In the genomic region with DNA sequence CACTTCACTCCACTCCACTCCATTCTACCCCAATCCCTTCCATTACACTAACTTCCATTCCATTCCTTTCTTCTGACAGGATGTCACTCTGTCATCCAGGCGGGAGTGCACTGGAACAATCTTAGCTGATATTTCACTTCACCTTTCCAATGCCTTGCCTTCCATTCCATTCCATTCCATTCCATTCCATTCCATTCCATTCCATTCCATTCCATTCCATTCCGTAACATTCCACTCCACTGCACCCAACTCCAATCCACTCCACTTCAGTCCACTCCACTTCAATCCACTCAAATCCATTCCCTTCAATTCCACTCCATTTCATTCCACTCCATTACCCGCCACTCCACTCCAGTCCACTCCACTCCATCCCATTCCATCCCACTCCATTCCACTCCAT, we compare ENCODE assay signal across 15 cellular contexts.
A peak's percentile ranks its signal among the peaks of the same experiment; 100 is the strongest.
DNase-seq lines count a peak whose midpoint lies in the region; ATAC-seq and TF ChIP-seq lines count a peak whose summit lies in the region.
"Had no signal": no experiment of that assay in that cellular context is flagged by ENCODE, and none has a peak within 500 bp of the region (broad histone marks: within the 10 kb centered on the region; RNA-seq: fewer than 3 reads in every experiment).

No MANE protein-coding gene starts in this region.

- H3K4me3 ChIP-seq in fibroblast of the aortic adventitia (ENCODE audit: low read depth, low read length): no peak overlapping the region
- H3K4me3 ChIP-seq: Peyer's patch, psoas muscle, uterus had no signal

- no peak overlapping the region for H4K5ac ChIP-seq in H9 (ENCODE audit: insufficient read length, low read depth, low read length)

- no peaks in the 10 kb centered on the region for H3K4me1 ChIP-seq in H9 (ENCODE audit: insufficient read depth, low read length)
- H3K4me1 ChIP-seq: Peyer's patch, psoas muscle, uterus had no signal

- H3K27ac Mint-ChIP-seq in H9: no peak overlapping the region
- H3K27ac Mint-ChIP-seq in stimulated activated naive CD8-positive, alpha-beta T cell treated with anti-CD3 and anti-CD28 coated beads, Interleukin-15, amount 100 ng/mL, for 72 hours: no peak overlapping the region

- no peak overlapping the region for H2BK12ac ChIP-seq in H9 (ENCODE audit: insufficient read length, low read depth, low read length)

- H3K36me3 Mint-ChIP-seq in H9 (ENCODE audit: insufficient read depth in 1 of 3, low read depth in 3 of 3): peaks cover 0 to 3% (median 1%) of the 10 kb centered on the region in 3 experiments; a peak in 3 of 7 replicates

- no peak overlapping the region for H2BK5ac ChIP-seq in H9 (ENCODE audit: insufficient read length, low read length)

- peaks cover 2% of the 10 kb centered on the region for H3K9me3 ChIP-seq in H9 (ENCODE audit: control insufficient read depth, low read depth, low read length)
- H3K9me3 ChIP-seq: Peyer's patch, psoas muscle, uterus had no signal

- no peaks in the 10 kb centered on the region for H3K79me1 ChIP-seq in H9 (ENCODE audit: insufficient read depth, low read depth, low read length, poor library complexity, severe bottlenecking)

- peaks cover 4 to 7% of the 10 kb centered on the region in 2 experiments for H3K9me3 Mint-ChIP-seq in H9
- H3K9me3 Mint-ChIP-seq in stimulated activated naive CD8-positive, alpha-beta T cell treated with anti-CD3 and anti-CD28 coated beads, Interleukin-15, amount 100 ng/mL, for 72 hours: peaks cover 9 to 10% of the 10 kb centered on the region in 2 donors

- no peaks in the 10 kb centered on the region for H3K79me2 ChIP-seq in H9 (ENCODE audit: insufficient read depth, low read length)

- H3K4ac ChIP-seq in H9 (ENCODE audit: low read depth, low read length): no peak overlapping the region

- no peak overlapping the region for H3K9ac ChIP-seq in H9 (ENCODE audit: extremely low read depth, insufficient read length, low read length)

- no peaks in the 10 kb centered on the region for H3K27me3 ChIP-seq in H9 (ENCODE audit: insufficient read depth, low read length)
- H3K27me3 ChIP-seq: Peyer's patch, uterus had no signal

- no peak overlapping the region for H3K4me2 ChIP-seq in H9 (ENCODE audit: insufficient read depth, insufficient read length, low read length)

- 100% methylated on average over 1 of the region's 3 CpGs for WGBS in H9 (ENCODE audit: extremely low coverage, insufficient read length, low lambda C conversion rate)

- TF ChIP-seq CTCF in H9 (conservative IDR thresholded peaks at IDR 0.05) (no peak), fibroblast of the aortic adventitia (IDR thresholded peaks at IDR 0.05; ENCODE audit: insufficient read depth, low read length) (no peak)

- H3K27ac ChIP-seq in H9 (ENCODE audit: insufficient read length, low read depth, low read length): no peak overlapping the region
- H3K27ac ChIP-seq: Peyer's patch, psoas muscle, uterus had no signal

- no peak overlapping the region for H2BK20ac ChIP-seq in H9 (ENCODE audit: low read depth, low read length, poor library complexity, severe bottlenecking)

- no peak overlapping the region for H3K18ac ChIP-seq in H9 (ENCODE audit: insufficient read length, low read depth, low read length)

- no peaks in the 10 kb centered on the region for H3K23me2 ChIP-seq in H9 (ENCODE audit: insufficient read length, low read depth, low read length, poor library complexity, severe bottlenecking)

- no peak overlapping the region for H3K14ac ChIP-seq in H9 (ENCODE audit: insufficient read depth, low read length)

- H2AK5ac ChIP-seq in H9 (ENCODE audit: insufficient read length, low read length): no peak overlapping the region

- H2AFZ ChIP-seq in H9 (ENCODE audit: low read length): no peak overlapping the region

- no peak overlapping the region for H2BK15ac ChIP-seq in H9 (ENCODE audit: low read depth, low read length)

- H3K4me1 Mint-ChIP-seq in H9: no peaks in the 10 kb centered on the region
- no peaks in the 10 kb centered on the region for H3K4me1 Mint-ChIP-seq in stimulated activated naive CD8-positive, alpha-beta T cell treated with anti-CD3 and anti-CD28 coated beads, Interleukin-15, amount 100 ng/mL, for 72 hours

- H3T11ph ChIP-seq in H9 (ENCODE audit: low read length): no peak overlapping the region

- H3K56ac ChIP-seq in H9 (ENCODE audit: insufficient read length, low read depth, low read length): no peak overlapping the region

- no peak overlapping the region for H3K23ac ChIP-seq in H9 (ENCODE audit: insufficient read length, low read depth, low read length)

- DNase-seq in H9 (peak; percentile 42), SK-N-DZ (ENCODE audit: low spot score) (peak; percentile 87), fibroblast of the aortic adventitia (ENCODE audit: low read depth) (peak; percentile 83), pulmonary artery endothelial cell (ENCODE audit: low read depth, low spot score) (peak; percentile 96), NCI-H1694 treated with DMSO at 0.1 percent for 48 hours (lab: John Stamatoyannopoulos, UW) (no peak), epidermal melanocyte (ENCODE audit: insufficient read length, low spot score) (no peak), NCI-H128 (lab: John Stamatoyannopoulos, UW; ENCODE audit: unreplicated experiment) (no peak)
- no peak for DNase-seq in stimulated activated naive CD8-positive, alpha-beta T cell treated with anti-CD3 and anti-CD28 coated beads, Interleukin-15, amount 100 ng/mL, for 72 hours
- DNase-seq: activated gamma-delta T cell; DND-41; effector memory CD4-positive, alpha-beta T cell; NCI-H2029 treated with DMSO at 0.1 percent for 48 hours; psoas muscle; uterus had no signal

- no peak overlapping the region for H4K91ac ChIP-seq in H9 (ENCODE audit: insufficient read length, low read depth, low read length)

- H4K20me1 ChIP-seq in H9 (ENCODE audit: control insufficient read depth, insufficient read depth, insufficient read length): no peaks in the 10 kb centered on the region

- H4K8ac ChIP-seq in H9 (replicated peaks; ENCODE audit: insufficient read length, low read depth, low read length): no peak overlapping the region

- ATAC-seq in stimulated activated naive CD8-positive, alpha-beta T cell treated with anti-CD3 and anti-CD28 coated beads, Interleukin-15, amount 100 ng/mL, for 72 hours: no peak
- ATAC-seq: psoas muscle had no signal

- no peak overlapping the region for H2BK120ac ChIP-seq in H9 (ENCODE audit: low read depth, low read length, poor library complexity, severe bottlenecking)

- H3K27me3 Mint-ChIP-seq in H9 (ENCODE audit: low read depth): no peaks in the 10 kb centered on the region
- no peaks in the 10 kb centered on the region for H3K27me3 Mint-ChIP-seq in stimulated activated naive CD8-positive, alpha-beta T cell treated with anti-CD3 and anti-CD28 coated beads, Interleukin-15, amount 100 ng/mL, for 72 hours

- H3K4me3 Mint-ChIP-seq in H9: no peak overlapping the region
- no peak overlapping the region for H3K4me3 Mint-ChIP-seq in stimulated activated naive CD8-positive, alpha-beta T cell treated with anti-CD3 and anti-CD28 coated beads, Interleukin-15, amount 100 ng/mL, for 72 hours

Comparison
In these comparisons a context has a peak if more than half of its experiments do, and no peak if none do; other contexts are left out.
1. DNase-seq: peak in H9 (single experiment), SK-N-DZ (single experiment), fibroblast of the aortic adventitia (single experiment) and pulmonary artery endothelial cell (single experiment); none in NCI-H1694 treated with DMSO at 0.1 percent for 48 hours (single experiment), epidermal melanocyte (single experiment), NCI-H128 (single experiment) and stimulated activated naive CD8-positive, alpha-beta T cell treated with anti-CD3 and anti-CD28 coated beads, Interleukin-15, amount 100 ng/mL, for 72 hours (0 of 2).